8 cellular contexts compared by ENCODE assay signal in the genomic region with DNA sequence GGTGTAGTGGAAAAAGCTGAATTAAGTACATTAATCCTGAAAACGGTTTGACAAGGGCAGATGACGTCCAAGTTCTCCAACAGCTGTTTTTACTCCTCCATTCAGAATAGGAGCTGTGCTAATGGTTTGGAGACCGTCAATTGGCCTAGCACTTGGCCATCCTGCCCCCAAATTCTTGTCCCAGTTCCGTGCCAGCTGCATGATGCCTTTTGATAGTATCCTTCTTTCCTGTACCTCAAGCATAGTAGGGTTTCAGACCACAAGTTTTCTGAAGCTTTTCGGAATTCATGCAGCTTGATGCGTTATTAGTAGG. TPM values are rescaled to one million over a fixed set of nuclear protein-coding genes. Genes with fewer than 3 reads are reported as not detected.
A peak's percentile ranks its signal among the peaks of the same experiment; 100 is the strongest.
DNase-seq lines count a peak whose midpoint lies in the region; ATAC-seq and FAIRE-seq lines count a peak whose summit lies in the region.

No MANE protein-coding gene starts in this region.

- no CpG with 5 or more reads among the region's 6 CpGs for WGBS in iPS DF 6.9 (ENCODE audit: insufficient coverage, insufficient read length)
- 21 to 26% (median 23%) methylated on average over 6 of the region's 6 CpGs for WGBS in small intestine, 3 donors

- peak overlapping the region; percentile 50; the same call in 1 of the 2 replicates for H3K4me3 ChIP-seq in iPS DF 6.9 (ENCODE audit: low read length)
- H3K4me3 ChIP-seq in small intestine (ENCODE audit: low read depth in 1 of 2, low read length in 2 of 2) = peak overlapping the region in 1 of 2 donors; percentile 85

- DNase-seq in EH (ENCODE audit: low read depth) = peak; percentile 44
- no peak for DNase-seq in activated naive CD8-positive, alpha-beta T cell treated with anti-CD3 and anti-CD28 coated beads for 36 hours
- no peak for DNase-seq in iPS DF 6.9 (ENCODE audit: low read depth, low spot score)
- DNase-seq in small intestine = no peak
- DNase-seq in stimulated activated naive CD4-positive, alpha-beta T cell (lab: John Stamatoyannopoulos, UW) = no peak

- no peak overlapping the region for H3K27ac ChIP-seq in iPS DF 6.9 (ENCODE audit: low read length)
- H3K27ac ChIP-seq in small intestine (ENCODE audit: low read depth in 1 of 2, low read length in 1 of 2) = peak overlapping the region; percentile 77 to 87

- no peaks in the 10 kb centered on the region for H3K9me3 ChIP-seq in iPS DF 6.9 (ENCODE audit: control insufficient read depth, insufficient read depth, low read length)
- H3K9me3 ChIP-seq in small intestine (ENCODE audit: control insufficient read depth, low read depth) = no peaks in the 10 kb centered on the region

- H3K27me3 Mint-ChIP-seq in activated naive CD8-positive, alpha-beta T cell treated with anti-CD3 and anti-CD28 coated beads for 36 hours = no peaks in the 10 kb centered on the region

- peak overlapping the region; percentile 91 for H3K4me3 Mint-ChIP-seq in activated naive CD8-positive, alpha-beta T cell treated with anti-CD3 and anti-CD28 coated beads for 36 hours

- H3K4me1 Mint-ChIP-seq in activated naive CD8-positive, alpha-beta T cell treated with anti-CD3 and anti-CD28 coated beads for 36 hours = peaks cover 23% of the 10 kb centered on the region

- H3K27me3 ChIP-seq in iPS DF 6.9 (ENCODE audit: control insufficient read depth, insufficient read depth, low read length) (no peaks in the 10 kb centered on the region), small intestine (ENCODE audit: control insufficient read depth in 2 of 2, insufficient read depth in 2 of 2, low read length in 2 of 2) (no peaks in the 10 kb centered on the region)

- H3K27ac Mint-ChIP-seq in activated naive CD8-positive, alpha-beta T cell treated with anti-CD3 and anti-CD28 coated beads for 36 hours = peak overlapping the region; percentile 89

- peak; percentile 6 for ATAC-seq in HG02588 (IDR thresholded peaks at IDR 0.05; ENCODE audit: unreplicated experiment)
- ATAC-seq in GM18909 (IDR thresholded peaks at IDR 0.05; ENCODE audit: poor library complexity, unreplicated experiment) = no peak
- no peak for ATAC-seq in HG03175 (IDR thresholded peaks at IDR 0.05; ENCODE audit: unreplicated experiment)

- H3K36me3 ChIP-seq in iPS DF 6.9 (ENCODE audit: control insufficient read depth, insufficient read depth, low read length) (no peaks in the 10 kb centered on the region), small intestine (ENCODE audit: control insufficient read depth in 2 of 2, insufficient read depth in 2 of 2, low read length in 2 of 2) (no peaks in the 10 kb centered on the region)

- no peaks in the 10 kb centered on the region for H3K9me3 Mint-ChIP-seq in activated naive CD8-positive, alpha-beta T cell treated with anti-CD3 and anti-CD28 coated beads for 36 hours

- H3K36me3 Mint-ChIP-seq in activated naive CD8-positive, alpha-beta T cell treated with anti-CD3 and anti-CD28 coated beads for 36 hours = peaks cover 4% of the 10 kb centered on the region

- FAIRE-seq in small intestine (lab: Jason Lieb, UNC) = no peak

- H3K4me1 ChIP-seq in iPS DF 6.9 (ENCODE audit: control insufficient read depth, insufficient read depth, low read length) (no peaks in the 10 kb centered on the region; the same call in 1 of the 2 replicates), small intestine (ENCODE audit: control insufficient read depth in 2 of 2, insufficient read depth in 1 of 2, low read depth in 1 of 2, low read length in 1 of 2) (peaks cover 4 to 5% of the 10 kb centered on the region in 2 donors)

RNA-seq across cellular contexts. Expression of gene LIMA1, which starts 0.6 kb away (rescaled TPM):
- 10 to 100 TPM; 27.8 to 28.1 TPM for total RNA-seq in activated naive CD8-positive, alpha-beta T cell treated with anti-CD3 and anti-CD28 coated beads for 36 hours
- 100 to 1,000 TPM in 2 of 3 donors, 10 to 100 TPM in 1; 89.7 to 125 (median 103) TPM for polyA plus RNA-seq in small intestine
